Comparison of ENCODE assay signal across 30 cellular contexts in genomic region chr2:217157581-217157980, GRCh38.
"Had no signal": no experiment of that assay in that cellular context is flagged by ENCODE, and none has a peak within 500 bp of the region (broad histone marks: within the 10 kb centered on the region; RNA-seq: fewer than 3 reads in every experiment).

No MANE protein-coding gene starts in this region.

- ATAC-seq: activated naive CD4-positive, alpha-beta T cell treated with anti-CD3 and anti-CD28 coated beads, Interleukin-2, amount 50 U/mL, for 72 hours; activated T-cell treated with anti-CD3 and anti-CD28 coated beads, Interleukin-2, amount 50 U/mL, for 72 hours; body of pancreas; effector memory CD8-positive, alpha-beta T cell; foreskin keratinocyte; gastroesophageal sphincter; T-helper 17 cell; WTC11 had no signal

- H3K27ac Mint-ChIP-seq: activated CD4-positive, alpha-beta memory T cell treated with anti-CD3 and anti-CD28 coated beads, Interleukin-2, amount 10 ng/mL, durations not matched to agents 7 days and 5 days; activated CD4-positive, alpha-beta T cell treated with anti-CD3 and anti-CD28 coated beads, Interleukin-2, amount 10 ng/mL, durations not matched to agents 7 days and 5 days; activated naive CD4-positive, alpha-beta T cell treated with anti-CD3 and anti-CD28 coated beads, Interleukin-2, amount 10 ng/mL, durations not matched to agents 7 days and 5 days; activated naive CD4-positive, alpha-beta T cell treated with anti-CD3 and anti-CD28 coated beads, Interleukin-2, amount 50 U/mL, for 72 hours; activated T-cell treated with anti-CD3 and anti-CD28 coated beads, Interleukin-2, amount 50 U/mL, for 24 hours; activated T-cell treated with anti-CD3 and anti-CD28 coated beads, Interleukin-2, amount 50 U/mL, for 72 hours; effector memory CD8-positive, alpha-beta T cell; T-helper 17 cell; WTC11 had no signal

- H3K9me3 ChIP-seq: adrenal gland, body of pancreas, esophagus muscularis mucosa, gastroesophageal sphincter had no signal

- H3K4me3 ChIP-seq: adrenal gland, body of pancreas, esophagus muscularis mucosa, gastroesophageal sphincter had no signal

- H3K27ac ChIP-seq: adrenal gland, body of pancreas, esophagus muscularis mucosa, foreskin keratinocyte, gastroesophageal sphincter, VCaP had no signal

- H3K36me3 Mint-ChIP-seq: activated naive CD4-positive, alpha-beta T cell treated with anti-CD3 and anti-CD28 coated beads, Interleukin-2, amount 10 ng/mL, durations not matched to agents 7 days and 5 days; activated naive CD4-positive, alpha-beta T cell treated with anti-CD3 and anti-CD28 coated beads, Interleukin-2, amount 50 U/mL, for 72 hours; WTC11 had no signal

- H3K9me3 Mint-ChIP-seq: activated CD4-positive, alpha-beta memory T cell treated with anti-CD3 and anti-CD28 coated beads, Interleukin-2, amount 10 ng/mL, durations not matched to agents 7 days and 5 days; activated CD4-positive, alpha-beta T cell treated with anti-CD3 and anti-CD28 coated beads, Interleukin-2, amount 10 ng/mL, durations not matched to agents 7 days and 5 days; activated naive CD4-positive, alpha-beta T cell treated with anti-CD3 and anti-CD28 coated beads, Interleukin-2, amount 10 ng/mL, durations not matched to agents 7 days and 5 days; activated T-cell treated with anti-CD3 and anti-CD28 coated beads, Interleukin-2, amount 50 U/mL, for 24 hours; activated T-cell treated with anti-CD3 and anti-CD28 coated beads, Interleukin-2, amount 50 U/mL, for 72 hours; effector memory CD8-positive, alpha-beta T cell; WTC11 had no signal

- H3K27me3 ChIP-seq: adrenal gland, body of pancreas, esophagus muscularis mucosa, gastroesophageal sphincter had no signal

- H3K4me1 ChIP-seq: adrenal gland, body of pancreas had no signal

- DNase-seq: activated CD4-positive, alpha-beta memory T cell treated with anti-CD3 and anti-CD28 coated beads, Interleukin-2, amount 10 ng/mL, durations not matched to agents 7 days and 5 days; activated CD4-positive, alpha-beta T cell treated with anti-CD3 and anti-CD28 coated beads for 1 hour; activated CD4-positive, alpha-beta T cell treated with anti-CD3 and anti-CD28 coated beads for 4 hours; activated CD4-positive, alpha-beta T cell treated with anti-CD3 and anti-CD28 coated beads, Interleukin-2, amount 10 ng/mL, durations not matched to agents 7 days and 5 days; activated CD4-positive, alpha-beta T cell treated with anti-CD3 and anti-CD28 coated beads, Interleukin-2, amount 50 U/mL, for 4 hours; activated CD8-positive, alpha-beta memory T cell treated with anti-CD3 and anti-CD28 coated beads, Interleukin-2, amount 50 U/mL, for 48 hours; activated gamma-delta T cell; activated naive CD4-positive, alpha-beta T cell; activated naive CD4-positive, alpha-beta T cell treated with anti-CD3 and anti-CD28 coated beads, Interleukin-2, amount 10 ng/mL, durations not matched to agents 7 days and 5 days; activated T-cell treated with anti-CD3 and anti-CD28 coated beads for 4 hours; activated T-cell treated with anti-CD3 and anti-CD28 coated beads, Interleukin-2, amount 50 U/mL, for 24 hours; activated T-cell treated with anti-CD3 and anti-CD28 coated beads, Interleukin-2, amount 50 U/mL, for 72 hours; adrenal gland; amygdala; aorta; body of pancreas; caudate nucleus; cortex of kidney; dermis blood vessel endothelial cell; effector CD4-positive, alpha-beta T cell; effector memory CD8-positive, alpha-beta T cell; erythroblast; foreskin keratinocyte; T-helper 1 cell; T-helper 17 cell had no signal

- H3K36me3 ChIP-seq: adrenal gland, esophagus muscularis mucosa, gastroesophageal sphincter had no signal

- H3K4me3 Mint-ChIP-seq: activated CD4-positive, alpha-beta memory T cell treated with anti-CD3 and anti-CD28 coated beads, Interleukin-2, amount 10 ng/mL, durations not matched to agents 7 days and 5 days; activated CD4-positive, alpha-beta T cell treated with anti-CD3 and anti-CD28 coated beads, Interleukin-2, amount 10 ng/mL, durations not matched to agents 7 days and 5 days; activated naive CD4-positive, alpha-beta T cell treated with anti-CD3 and anti-CD28 coated beads, Interleukin-2, amount 10 ng/mL, durations not matched to agents 7 days and 5 days; activated T-cell treated with anti-CD3 and anti-CD28 coated beads, Interleukin-2, amount 50 U/mL, for 24 hours; activated T-cell treated with anti-CD3 and anti-CD28 coated beads, Interleukin-2, amount 50 U/mL, for 72 hours; effector memory CD8-positive, alpha-beta T cell; T-helper 17 cell; WTC11 had no signal

- H3K4me1 Mint-ChIP-seq: WTC11 had no signal
